21 cellular contexts compared by ENCODE assay signal in genomic region chr1:29696656-29697390, GRCh38.
DNase-seq lines count a peak whose midpoint lies in the region; FAIRE-seq and TF ChIP-seq lines count a peak whose summit lies in the region.
"Had no signal": no experiment of that assay in that cellular context is flagged by ENCODE, and none has a peak within 500 bp of the region (broad histone marks: within the 10 kb centered on the region; RNA-seq: fewer than 3 reads in every experiment).

No MANE protein-coding gene starts in this region.

- peak overlapping the region; percentile 56 for H2BK120ac ChIP-seq in neuronal stem cell (ENCODE audit: low read depth, low read length)

- no peak overlapping the region for H3K4ac ChIP-seq in neuronal stem cell (ENCODE audit: low read length)

- DNase-seq in activated effector memory CD4-positive, alpha-beta T cell treated with anti-CD3 and anti-CD28 coated beads, Interleukin-2, amount 50 U/mL, for 16 hours = peak; percentile 45
- DNase-seq in activated effector memory CD4-positive, alpha-beta T cell treated with Interleukin-2 at 50 U/mL for 16 hours = no peak
- DNase-seq in Karpas-422 = peak; percentile 23
- peak; percentile 67 for DNase-seq in mesenteric fat pad (ENCODE audit: low spot score)
- DNase-seq in neuronal stem cell (ENCODE audit: low spot score) = no peak
- no peak for DNase-seq in NAMALWA (ENCODE audit: low spot score)
- no peak for DNase-seq in GM12892 (ENCODE audit: insufficient read length)
- DNase-seq in nucleus accumbens (lab: John Stamatoyannopoulos, UW) = no peak
- DNase-seq: AML-193; Caco-2; CD4-positive, alpha-beta T cell; H7; HFFc6 had no signal

- no peaks in the 10 kb centered on the region for H3K79me2 ChIP-seq in Karpas-422 (ENCODE audit: low read length)

- no peak overlapping the region for H3K14ac ChIP-seq in neuronal stem cell (ENCODE audit: low read length)

- H3K9me3 ChIP-seq in Karpas-422 (ENCODE audit: low read length) (no peaks in the 10 kb centered on the region), neuronal stem cell (replicated peaks in 1 of 2; ENCODE audit: control insufficient read depth in 2 of 2, insufficient read depth in 1 of 2, low read depth in 1 of 2, low read length in 2 of 2) (peaks cover 0 to 3% of the 10 kb centered on the region in 2 donors)
- H3K9me3 ChIP-seq: A549, Caco-2 had no signal

- H3K4me3 ChIP-seq in Karpas-422 (ENCODE audit: low read length) (no peak overlapping the region), neuronal stem cell (ENCODE audit: low read length in 2 of 2) (peak overlapping the region in 1 of 2 donors; percentile 8)
- H3K4me3 ChIP-seq: A549, GM23338 had no signal

- H3K79me1 ChIP-seq in neuronal stem cell (ENCODE audit: low read depth, low read length) = no peaks in the 10 kb centered on the region

- H4K91ac ChIP-seq in neuronal stem cell (ENCODE audit: low read depth, low read length, poor library complexity) = no peak overlapping the region

- no CpG with 5 or more reads among the region's 20 CpGs for WGBS in neuronal stem cell (ENCODE audit: extremely low coverage in 2 of 2, insufficient read length in 2 of 2, insufficient replicate concordance in 1 of 2), 2 donors

- FAIRE-seq in GM12892 (lab: Jason Lieb, UNC) = no peak
- FAIRE-seq: A549, D721Med, G401.6, GM12891, HTR-8/SVneo had no signal

- no peak for TF ChIP-seq POLR2A in GM12892 (IDR thresholded peaks at IDR 0.05; ENCODE audit: low read depth, low read length)

- H3K27ac ChIP-seq in Karpas-422 (ENCODE audit: low read length) = no peak overlapping the region
- no peak overlapping the region for H3K27ac ChIP-seq in neuronal stem cell (replicated peaks; ENCODE audit: low read length)
- H3K27ac ChIP-seq: 22Rv1, A549, C4-2B had no signal

- H3K4me2 ChIP-seq in Karpas-422 (ENCODE audit: low read depth, low read length, poor library complexity, severe bottlenecking) (no peak overlapping the region), neuronal stem cell (ENCODE audit: insufficient read depth, low read length, poor library complexity, severe bottlenecking) (no peak overlapping the region)
- H3K4me2 ChIP-seq: A549, GM23338 had no signal

- H2BK12ac ChIP-seq in neuronal stem cell (ENCODE audit: low read length) = no peak overlapping the region

- no peak overlapping the region for H4K8ac ChIP-seq in neuronal stem cell (ENCODE audit: low read depth, low read length)

- H3K27me3 ChIP-seq in Karpas-422 (ENCODE audit: low read length) (no peaks in the 10 kb centered on the region), neuronal stem cell (ENCODE audit: control insufficient read depth in 3 of 3, insufficient read depth in 3 of 3, low read depth in 1 of 3, low read length in 3 of 3) (no peaks in the 10 kb centered on the region)

- H2BK15ac ChIP-seq in neuronal stem cell (ENCODE audit: low read length) = peak overlapping the region; percentile 96

- peak overlapping the region; percentile 76 for H2BK5ac ChIP-seq in neuronal stem cell (ENCODE audit: low read length)

- no peak overlapping the region for H3K23ac ChIP-seq in neuronal stem cell (ENCODE audit: low read depth, low read length, poor library complexity)

- no peaks in the 10 kb centered on the region for H3K9me2 ChIP-seq in Karpas-422 (replicated peaks; ENCODE audit: insufficient read depth, low read length)

- H3K18ac ChIP-seq in neuronal stem cell (ENCODE audit: low read length) = no peak overlapping the region

- H2AFZ ChIP-seq in Karpas-422 (ENCODE audit: low read length) (no peak overlapping the region), neuronal stem cell (ENCODE audit: low read length) (no peak overlapping the region)

- H3K9ac ChIP-seq in Karpas-422 (ENCODE audit: low read length) (no peak overlapping the region), neuronal stem cell (ENCODE audit: low read depth, low read length, poor library complexity) (no peak overlapping the region)

- H4K20me1 ChIP-seq in Karpas-422 (ENCODE audit: insufficient read depth, low read depth, low read length) = no peaks in the 10 kb centered on the region

- H3K4me1 ChIP-seq in Karpas-422 (ENCODE audit: low read length) (no peaks in the 10 kb centered on the region; the same call in 1 of the 2 replicates), neuronal stem cell (ENCODE audit: control insufficient read depth in 2 of 2, insufficient read depth in 1 of 2, low read depth in 1 of 2, low read length in 2 of 2) (peaks cover 0 to 9% of the 10 kb centered on the region in 2 donors)
- H3K4me1 ChIP-seq: A549, Caco-2 had no signal

- H2AK5ac ChIP-seq in neuronal stem cell (ENCODE audit: low read depth, low read length) = peak overlapping the region; percentile 33

- H3K36me3 ChIP-seq in Karpas-422 (ENCODE audit: insufficient read depth, low read length) (no peaks in the 10 kb centered on the region), neuronal stem cell (replicated peaks in 1 of 2; ENCODE audit: control insufficient read depth in 2 of 2, insufficient read depth in 2 of 2, low read length in 2 of 2) (no peaks in the 10 kb centered on the region)

Comparison
In these comparisons a context has a peak if more than half of its experiments do, and no peak if none do; other contexts are left out.
1. DNase-seq: peak in activated effector memory CD4-positive, alpha-beta T cell treated with anti-CD3 and anti-CD28 coated beads, Interleukin-2, amount 50 U/mL, for 16 hours (single experiment), Karpas-422 (single experiment) and mesenteric fat pad (single experiment); none in activated effector memory CD4-positive, alpha-beta T cell treated with Interleukin-2 at 50 U/mL for 16 hours (single experiment), neuronal stem cell (single experiment), NAMALWA (single experiment), GM12892 (single experiment) and nucleus accumbens (0 of 56).